ENCODE assay signal across 8 cellular contexts in the genomic region with DNA sequence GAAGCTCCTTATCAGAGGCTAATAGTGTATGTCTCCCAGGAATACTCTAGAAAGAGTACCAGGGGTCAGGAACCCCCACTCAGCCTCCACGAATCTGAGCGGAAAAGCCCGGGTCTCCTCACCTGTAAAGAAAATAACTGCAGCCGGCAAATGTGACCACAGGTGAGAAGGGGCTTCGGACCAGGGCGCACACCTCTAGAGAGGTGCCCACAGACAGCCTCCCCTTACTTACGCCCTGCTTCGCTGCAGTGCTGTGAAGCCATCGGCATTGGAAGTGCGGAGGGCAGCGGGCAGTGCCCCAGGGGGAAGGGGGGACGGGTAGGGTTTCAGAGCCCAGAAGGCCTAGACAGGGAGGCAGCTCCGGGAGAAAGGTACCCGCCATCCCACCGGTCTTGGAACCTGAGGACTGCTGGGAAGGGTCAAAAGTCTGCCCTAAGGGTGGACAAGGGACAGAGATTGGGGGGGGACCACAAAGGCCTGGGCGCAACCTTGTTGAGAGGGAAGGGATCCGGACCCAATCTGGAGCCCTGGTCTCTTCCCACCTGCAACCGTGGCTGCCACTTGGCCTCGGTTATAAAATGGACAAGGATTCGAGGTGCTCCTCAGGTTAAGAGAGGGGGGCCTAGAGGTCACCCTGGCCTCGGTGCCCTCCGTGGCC. TPM values are rescaled to one million over a fixed set of nuclear protein-coding genes. Genes with fewer than 3 reads are reported as not detected.
DNase-seq lines count a peak whose midpoint lies in the region; ATAC-seq and TF ChIP-seq lines count a peak whose summit lies in the region.
"Had no signal": no experiment of that assay in that cellular context is flagged by ENCODE, and none has a peak within 500 bp of the region (broad histone marks: within the 10 kb centered on the region; RNA-seq: fewer than 3 reads in every experiment).

No MANE protein-coding gene starts in this region.

- H4K20me1 ChIP-seq in IMR-90 (ENCODE audit: insufficient read depth, low read length) = no peaks in the 10 kb centered on the region

- TF ChIP-seq POLR2A in IMR-90 (IDR thresholded peaks at IDR 0.05; ENCODE audit: low read depth, low read length) (no peak), erythroblast (IDR thresholded peaks at IDR 0.05; ENCODE audit: low read length) (no peak)

- no peak overlapping the region for H3K56ac ChIP-seq in IMR-90 (ENCODE audit: extremely low read depth, insufficient read depth, low read length)

- H3K4me1 ChIP-seq in IMR-90 (ENCODE audit: control insufficient read depth, insufficient read depth, low read length) (peaks cover 19% of the 10 kb centered on the region), lower lobe of right lung (peaks cover 29% of the 10 kb centered on the region), thoracic aorta (ENCODE audit: control insufficient read depth in 1 of 2, low read depth in 2 of 2) (peaks cover 12 to 19% of the 10 kb centered on the region in 2 donors)

- 0 out of 2 replicates have a peak overlapping the region, but pooled peaks have one; percentile 9 for H3K9ac ChIP-seq in IMR-90 (ENCODE audit: low read depth, low read length)

- peak overlapping the region; percentile 68 for H3K4me3 Mint-ChIP-seq in MCF 10A (ENCODE audit: unreplicated experiment)

- no peaks in the 10 kb centered on the region for H3K9me3 Mint-ChIP-seq in MCF 10A (ENCODE audit: unreplicated experiment)

- DNase-seq in IMR-90 = no peak
- no peak for DNase-seq in MCF 10A (ENCODE audit: unreplicated experiment)
- no peak for DNase-seq in lower lobe of right lung
- no peak for DNase-seq in thoracic aorta (ENCODE audit: low spot score)
- DNase-seq in erythroblast (lab: John Stamatoyannopoulos, UW) = no peak
- DNase-seq in foreskin melanocyte = no peak
- DNase-seq in NCI-H446 (lab: John Stamatoyannopoulos, UW) = no peak
- DNase-seq: activated CD4-positive, CD25-positive, alpha-beta regulatory T cell treated with anti-CD3 and anti-CD28 coated beads, Interleukin-2, amount 50 U/mL, for 72 hours had no signal

- H3K79me1 ChIP-seq in IMR-90 (ENCODE audit: low read depth in 1 of 2, low read length in 2 of 2) = peaks cover 0 to 21% of the 10 kb centered on the region in 2 experiments; a peak in 2 of 4 replicates

- peaks cover 18% of the 10 kb centered on the region for H3K4me1 Mint-ChIP-seq in MCF 10A (ENCODE audit: insufficient read depth, unreplicated experiment)

- ATAC-seq in IMR-90 (ENCODE audit: low read depth) = no peak
- no peak for ATAC-seq in lower lobe of right lung
- ATAC-seq in thoracic aorta (ENCODE audit: insufficient number of reproducible peaks, low FRiP score, low read depth) = no peak

- H3K23ac ChIP-seq in IMR-90 (ENCODE audit: low read depth, low read length) = no peak overlapping the region

- no peaks in the 10 kb centered on the region for H3K9me3 ChIP-seq in IMR-90 (ENCODE audit: control insufficient read depth, insufficient read depth, low read length)
- H3K9me3 ChIP-seq in lower lobe of right lung = no peaks in the 10 kb centered on the region
- H3K9me3 ChIP-seq in thoracic aorta = no peaks in the 10 kb centered on the region

- CTCF ChIA-PET in IMR-90 (lab: Yijun Ruan, JAX) = no interaction called here
- CTCF ChIA-PET in MCF 10A (lab: Yijun Ruan, JAX) = interaction anchor here (0.6 to 1.8 kb wide), 4 partner anchors 12 to 340 kb away, joined by 3 to 6 read pairs (median 3); no protein-coding TSS in a partner anchor

- peak overlapping the region; percentile 41 for H2BK120ac ChIP-seq in IMR-90 (ENCODE audit: low read depth, low read length)

- dilution Hi-C loops in IMR-90 (cut with HindIII; ENCODE audit: low sequenced_read_pairs, unreplicated experiment) = no loop called here

- peak overlapping the region in 1 of 2 experiments; percentile 69; a peak in 2 of 4 replicates for H4K8ac ChIP-seq in IMR-90 (ENCODE audit: low read depth in 2 of 2, low read length in 2 of 2)

- peak overlapping the region; percentile 63 for H3K27ac Mint-ChIP-seq in MCF 10A (ENCODE audit: low read depth, unreplicated experiment)

- no peak overlapping the region; the same call in 1 of the 2 replicates for H3K27ac ChIP-seq in IMR-90 (ENCODE audit: insufficient read depth, low read length)
- no peak overlapping the region for H3K27ac ChIP-seq in lower lobe of right lung
- no peak overlapping the region for H3K27ac ChIP-seq in thoracic aorta

- H3K27me3 Mint-ChIP-seq in MCF 10A (ENCODE audit: insufficient read depth, unreplicated experiment) = no peaks in the 10 kb centered on the region

- H4K91ac ChIP-seq in IMR-90 (ENCODE audit: insufficient read depth, low read depth, low read length) = peak overlapping the region; percentile 29; the same call in 1 of the 2 replicates

- intact Hi-C loops in IMR-90 (cut with micrococcal nuclease) (loop anchor here (5.0 kb wide), 1 partner anchor 144 kb away; the partner anchor contains the start of genes C2orf76 and DBI), MCF 10A (cut with micrococcal nuclease) (loop anchor here (10.0 kb wide), 1 partner anchor 142 kb away; the partner anchor contains the start of genes C2orf76 and DBI), lower lobe of right lung (cut with DNase I) (no loop called here)

- no peaks in the 10 kb centered on the region; the same call in 1 of the 2 replicates for H3K27me3 ChIP-seq in IMR-90 (ENCODE audit: control insufficient read depth, insufficient read depth, low read length)
- peaks cover 11% of the 10 kb centered on the region for H3K27me3 ChIP-seq in lower lobe of right lung (ENCODE audit: low read depth)
- no peaks in the 10 kb centered on the region for H3K27me3 ChIP-seq in thoracic aorta (replicated peaks; ENCODE audit: insufficient read depth)

- peaks cover 11% of the 10 kb centered on the region for H3K36me3 Mint-ChIP-seq in MCF 10A (ENCODE audit: insufficient read depth, unreplicated experiment)

- in situ Hi-C loops in IMR-90 (cut with MboI; ENCODE audit: low sequenced_read_pairs) = no loop called here

- H3K4me3 ChIP-seq in IMR-90 (ENCODE audit: insufficient read depth, low read depth, low read length) = peak overlapping the region; percentile 91
- H3K4me3 ChIP-seq in lower lobe of right lung = peak overlapping the region; percentile 69
- peak overlapping the region; percentile 84 for H3K4me3 ChIP-seq in thoracic aorta

- TF ChIP-seq CTCF in IMR-90 (conservative IDR thresholded peaks at IDR 0.05; ENCODE audit: low read depth, low read length) = no peak
- TF ChIP-seq CTCF in MCF 10A (IDR thresholded peaks at IDR 0.05; ENCODE audit: unreplicated experiment) = no peak
- TF ChIP-seq CTCF in lower lobe of right lung (IDR thresholded peaks at IDR 0.05) = no peak
- no peak for TF ChIP-seq CTCF in thoracic aorta (IDR thresholded peaks at IDR 0.05)

- H3K18ac ChIP-seq in IMR-90 (ENCODE audit: low read depth, low read length) = peak overlapping the region; percentile 31; the same call in 1 of the 2 replicates

- no peak overlapping the region for H2BK5ac ChIP-seq in IMR-90 (ENCODE audit: low read depth, low read length, poor library complexity, severe bottlenecking)

- no peak for TF ChIP-seq RAD21 in IMR-90 (IDR thresholded peaks at IDR 0.05; ENCODE audit: low read length)

- no peak overlapping the region for H2BK20ac ChIP-seq in IMR-90 (ENCODE audit: low read depth, low read length)

- H2BK15ac ChIP-seq in IMR-90 (ENCODE audit: low read depth, low read length) = no peak overlapping the region

- peak overlapping the region; percentile 93 for H2AFZ ChIP-seq in IMR-90 (replicated peaks; ENCODE audit: low read length, poor library complexity)

- WGBS in IMR-90 (ENCODE audit: extremely low coverage in 2 of 2, insufficient read length in 1 of 2), 2 experiments = 83% methylated on average over 1 of the region's 22 CpGs; no CpG with 5 or more reads in 1 of the 2 experiments

- peaks cover 3% of the 10 kb centered on the region; the same call in 1 of the 2 replicates for H3K9me1 ChIP-seq in IMR-90 (ENCODE audit: insufficient read depth, low read length)

- H2AK5ac ChIP-seq in IMR-90 (ENCODE audit: low read depth, low read length) = peak overlapping the region; percentile 58

- peak overlapping the region; percentile 92 for H2AK9ac ChIP-seq in IMR-90 (replicated peaks; ENCODE audit: low read depth, low read length, poor library complexity)

- H3K36me3 ChIP-seq in IMR-90 (ENCODE audit: control insufficient read depth, insufficient read depth, low read length) (no peaks in the 10 kb centered on the region), lower lobe of right lung (no peaks in the 10 kb centered on the region), thoracic aorta (no peaks in the 10 kb centered on the region)

- H3K14ac ChIP-seq in IMR-90 (replicated peaks; ENCODE audit: low read depth, low read length) = no peak overlapping the region

- POLR2A ChIA-PET in IMR-90 (lab: Charles Lee; ENCODE audit: unreplicated experiment) (no interaction called here), MCF 10A (lab: Yijun Ruan, JAX) (interaction anchor here (1.1 to 1.3 kb wide), 2 partner anchors 9 to 18 kb away, joined by 3 read pairs; no protein-coding TSS in a partner anchor)

- H3K4ac ChIP-seq in IMR-90 (ENCODE audit: low read depth, low read length) = peak overlapping the region; percentile 57

- H4K5ac ChIP-seq in IMR-90 (ENCODE audit: low read depth, low read length) = 0 out of 2 replicates have a peak overlapping the region, but pooled peaks have one; percentile 12

- peak overlapping the region; percentile 42 for H3K4me2 ChIP-seq in IMR-90 (ENCODE audit: low read depth, low read length)

- BruUV-seq in IMR-90 (replicated peaks; lab: Mats Ljungman, UMichigan) (no TSS peak), MCF 10A (replicated peaks; lab: Mats Ljungman, UMichigan) (no TSS peak)

TF ChIP-seq in IMR-90, 13 proteins besides CTCF, POLR2A, EP300 and RAD21:
- TF ChIP-seq MXI1 (IDR thresholded peaks at IDR 0.05; ENCODE audit: borderline replicate concordance, low read depth, low read length) = no peak
- TF ChIP-seq MAZ (IDR thresholded peaks at IDR 0.05; ENCODE audit: borderline replicate concordance, low read depth, low read length) = no peak
- no peak for TF ChIP-seq CEBPB (IDR thresholded peaks at IDR 0.05; ENCODE audit: low read depth, low read length)
- TF ChIP-seq BHLHE40 (IDR thresholded peaks at IDR 0.05; ENCODE audit: low read depth, low read length) = no peak
- no peak for TF ChIP-seq RCOR1 (IDR thresholded peaks at IDR 0.05; ENCODE audit: insufficient replicate concordance, low read length)
- no peak for TF ChIP-seq CHD1 (IDR thresholded peaks at IDR 0.05; ENCODE audit: low read depth, low read length)
- no peak for TF ChIP-seq FOS (IDR thresholded peaks at IDR 0.05; ENCODE audit: low read depth, low read length)
- TF ChIP-seq RFX5 (IDR thresholded peaks at IDR 0.05; ENCODE audit: low read depth, low read length) = no peak

RNA-seq across cellular contexts. Expression of gene STEAP3, which starts 0.6 kb away (rescaled TPM):
- total RNA-seq in IMR-90 (2012; rRNA removed) = 18.9 and 19.4 TPM in 2 replicates
- polyA plus RNA-seq in IMR-90 (2012; rRNA removed) = 43.9 and 46.6 TPM in 2 replicates
- polyA plus RNA-seq in IMR-90 (2012; cell fraction: cytosol; rRNA removed) = 19.1 and 50.3 TPM in 2 replicates
- polyA plus RNA-seq in IMR-90 (2012; cell fraction: nucleus; rRNA removed; ENCODE audit: low replicate concordance) = 35.5 and 93.9 TPM in 2 replicates
- 23.8 and 25.0 TPM in 2 replicates for total RNA-seq in MCF 10A (2022)
- total RNA-seq in lower lobe of right lung = 18.3 TPM
- total RNA-seq in thoracic aorta = 10 to 100 TPM; 17.9 to 31.4 TPM
